ENCODE assay signal across 8 cellular contexts in the genomic region with DNA sequence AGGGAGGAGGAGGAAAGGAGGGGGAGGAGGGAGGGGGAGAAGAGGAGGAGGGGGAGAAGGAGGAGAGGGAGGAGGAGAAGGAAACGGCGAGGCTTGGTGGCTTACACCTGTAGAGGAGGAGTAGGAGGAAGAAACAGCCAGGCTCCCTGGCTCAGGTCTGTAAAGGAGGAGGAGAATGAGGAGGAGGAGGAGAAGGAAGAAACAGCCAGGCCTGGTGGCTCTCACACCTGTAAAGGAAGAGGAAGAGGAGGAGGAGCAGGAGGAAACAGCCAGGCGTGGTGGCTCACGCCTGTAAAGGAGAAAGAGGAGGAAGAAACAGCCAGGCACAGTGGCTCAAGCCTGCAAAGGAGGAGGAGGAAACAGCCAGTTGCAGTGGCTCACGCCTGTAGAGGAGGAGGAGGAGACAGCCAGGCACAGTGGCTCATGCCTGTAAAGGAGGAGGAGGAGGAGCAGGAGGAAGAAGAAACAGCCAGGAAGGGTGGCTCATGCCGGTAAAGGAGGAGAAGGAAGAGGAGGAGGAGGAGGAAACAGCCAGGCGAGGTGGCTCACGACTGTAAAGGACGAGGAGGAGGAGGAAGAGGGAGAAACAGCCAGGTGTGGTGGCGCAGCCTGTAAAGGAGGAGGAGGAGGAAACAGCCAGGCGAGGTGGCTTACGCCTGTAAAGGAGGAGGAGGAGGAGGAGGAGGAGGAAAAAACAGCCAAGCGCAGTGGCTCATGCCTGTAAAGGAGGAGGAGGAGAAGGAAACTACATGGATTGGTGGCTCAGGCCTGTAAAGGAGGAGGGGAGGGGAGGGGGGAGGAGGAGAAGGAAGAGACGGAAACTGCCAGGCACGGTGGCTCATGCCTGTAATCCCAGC. TPM values are rescaled to one million over a fixed set of nuclear protein-coding genes. Genes with fewer than 3 reads are reported as not detected.
A peak's percentile ranks its signal among the peaks of the same experiment; 100 is the strongest.
DNase-seq lines count a peak whose midpoint lies in the region; ATAC-seq, FAIRE-seq and TF ChIP-seq lines count a peak whose summit lies in the region.

No MANE protein-coding gene starts in this region.

- no peaks in the 10 kb centered on the region for H3K36me3 ChIP-seq in pancreas

- TF ChIP-seq POLR2A in Raji (IDR thresholded peaks at IDR 0.05; ENCODE audit: insufficient read depth, low read depth, low read length): peak; percentile 46; the same call in 1 of the 2 replicates

- no peaks in the 10 kb centered on the region for H3K27me3 ChIP-seq in pancreas

- no peak for TF ChIP-seq RAD21 in Ishikawa (IDR thresholded peaks at IDR 0.05; ENCODE audit: low read depth)

- peaks cover 11% of the 10 kb centered on the region for H3K4me1 Mint-ChIP-seq in activated naive CD8-positive, alpha-beta T cell treated with anti-CD3 and anti-CD28 coated beads, Interleukin-2, amount 10 ng/mL, durations not matched to agents 7 days and 5 days

- DNase-seq in DMS 273 treated with DMSO at 0.1 percent for 48 hours (lab: John Stamatoyannopoulos, UW) (peak; percentile 74), Right ventricle myocardium superior (peak; percentile 57), pancreas (peak; percentile 68 to 89 (median 85))
- DNase-seq in activated naive CD8-positive, alpha-beta T cell treated with anti-CD3 and anti-CD28 coated beads, Interleukin-2, amount 10 ng/mL, durations not matched to agents 7 days and 5 days: peak; percentile 50

- no peaks in the 10 kb centered on the region for H3K9me3 Mint-ChIP-seq in activated naive CD8-positive, alpha-beta T cell treated with anti-CD3 and anti-CD28 coated beads, Interleukin-2, amount 10 ng/mL, durations not matched to agents 7 days and 5 days

- no peaks in the 10 kb centered on the region for H3K9me3 ChIP-seq in pancreas

- intact Hi-C loops in Right ventricle myocardium superior (cut with DNase I): no loop called here
- intact Hi-C loops in pancreas (cut with DNase I): no loop called here

- peak overlapping the region; percentile 97 for H3K27ac Mint-ChIP-seq in activated naive CD8-positive, alpha-beta T cell treated with anti-CD3 and anti-CD28 coated beads, Interleukin-2, amount 10 ng/mL, durations not matched to agents 7 days and 5 days

- no peak for FAIRE-seq in pancreas (lab: Jason Lieb, UNC)

- no peaks in the 10 kb centered on the region for H3K27me3 Mint-ChIP-seq in activated naive CD8-positive, alpha-beta T cell treated with anti-CD3 and anti-CD28 coated beads, Interleukin-2, amount 10 ng/mL, durations not matched to agents 7 days and 5 days

- no peaks in the 10 kb centered on the region for H3K4me1 ChIP-seq in pancreas

- WGBS in pancreas, 2 donors: 1 to 3% methylated on average over 15 of the region's 15 CpGs

- H3K4me3 ChIP-seq in pancreas: peak overlapping the region in 2 of 4 donors; percentile 31 to 35

- H3K4me3 Mint-ChIP-seq in activated naive CD8-positive, alpha-beta T cell treated with anti-CD3 and anti-CD28 coated beads, Interleukin-2, amount 10 ng/mL, durations not matched to agents 7 days and 5 days: peak overlapping the region; percentile 95

- H3K36me3 Mint-ChIP-seq in activated naive CD8-positive, alpha-beta T cell treated with anti-CD3 and anti-CD28 coated beads, Interleukin-2, amount 10 ng/mL, durations not matched to agents 7 days and 5 days: no peaks in the 10 kb centered on the region

- H3K27ac ChIP-seq in pancreas: peak overlapping the region; percentile 72 to 84 (median 82)

- no peak for TF ChIP-seq EP300 in Ishikawa (IDR thresholded peaks at IDR 0.05; ENCODE audit: borderline replicate concordance)

- ATAC-seq in GM21526 (IDR thresholded peaks at IDR 0.05; ENCODE audit: low FRiP score, unreplicated experiment) (peak; percentile 79), Right ventricle myocardium superior (ENCODE audit: poor library complexity) (peak; percentile 95), pancreas (peak; percentile 94 to 98 (median 96)), HG03378 (IDR thresholded peaks at IDR 0.05; ENCODE audit: unreplicated experiment) (no peak)
- peak; percentile 91 for ATAC-seq in activated naive CD8-positive, alpha-beta T cell treated with anti-CD3 and anti-CD28 coated beads, Interleukin-2, amount 10 ng/mL, durations not matched to agents 7 days and 5 days (ENCODE audit: low read depth)

- POLR2A ChIA-PET in activated naive CD8-positive, alpha-beta T cell treated with anti-CD3 and anti-CD28 coated beads, Interleukin-2, amount 10 ng/mL, durations not matched to agents 7 days and 5 days (lab: Charles Lee): no interaction called here

- TF ChIP-seq CTCF in pancreas (IDR thresholded peaks at IDR 0.05): no peak

TF ChIP-seq in Ishikawa, 13 proteins besides CTCF, POLR2A, EP300 and RAD21:
- TF ChIP-seq FOXM1 (IDR thresholded peaks at IDR 0.05; ENCODE audit: borderline replicate concordance, low read depth) (no peak), NFIC (IDR thresholded peaks at IDR 0.05) (no peak), ZBTB7A (IDR thresholded peaks at IDR 0.05; ENCODE audit: low read depth) (no peak), YY1 (IDR thresholded peaks at IDR 0.05; ENCODE audit: low read depth) (0 out of 2 replicates have a peak, but pooled peaks have one; percentile 45), TEAD4 (IDR thresholded peaks at IDR 0.05) (no peak)
- TF ChIP-seq, protein P1, sequence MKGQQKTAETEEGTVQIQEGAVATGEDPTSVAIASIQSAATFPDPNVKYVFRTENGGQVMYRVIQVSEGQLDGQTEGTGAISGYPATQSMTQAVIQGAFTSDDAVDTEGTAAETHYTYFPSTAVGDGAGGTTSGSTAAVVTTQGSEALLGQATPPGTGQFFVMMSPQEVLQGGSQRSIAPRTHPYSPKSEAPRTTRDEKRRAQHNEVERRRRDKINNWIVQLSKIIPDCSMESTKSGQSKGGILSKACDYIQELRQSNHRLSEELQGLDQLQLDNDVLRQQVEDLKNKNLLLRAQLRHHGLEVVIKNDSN (IDR thresholded peaks at IDR 0.05): no peak; the same call in 1 of the 2 replicates

RNA-seq across cellular contexts. Expression of a gene that starts 14.9 kb away (rescaled TPM):
- total RNA-seq in activated naive CD8-positive, alpha-beta T cell treated with anti-CD3 and anti-CD28 coated beads, Interleukin-2, amount 10 ng/mL, durations not matched to agents 7 days and 5 days: 10 to 100 TPM; 30.2 to 31.5 TPM
- total RNA-seq in Right ventricle myocardium superior (22.3 TPM), pancreas (10 to 100 TPM; 17.1 to 28.2 (median 19.0) TPM)
- polyA plus RNA-seq in pancreas: 10 to 100 TPM; 12.9 to 13.5 TPM

RNA-seq across cellular contexts. Expression of a gene that starts 24.2 kb away (rescaled TPM):
- 10 to 100 TPM; 27.0 to 28.8 TPM for total RNA-seq in activated naive CD8-positive, alpha-beta T cell treated with anti-CD3 and anti-CD28 coated beads, Interleukin-2, amount 10 ng/mL, durations not matched to agents 7 days and 5 days
- total RNA-seq in Right ventricle myocardium superior: 8.8 TPM
- 10 to 100 TPM; 15.6 to 27.7 (median 24.4) TPM for total RNA-seq in pancreas
- 10 to 100 TPM; 43.8 to 63.2 TPM for polyA plus RNA-seq in pancreas
